ENCODE assay signal across 1 cellular context in the genomic region with DNA sequence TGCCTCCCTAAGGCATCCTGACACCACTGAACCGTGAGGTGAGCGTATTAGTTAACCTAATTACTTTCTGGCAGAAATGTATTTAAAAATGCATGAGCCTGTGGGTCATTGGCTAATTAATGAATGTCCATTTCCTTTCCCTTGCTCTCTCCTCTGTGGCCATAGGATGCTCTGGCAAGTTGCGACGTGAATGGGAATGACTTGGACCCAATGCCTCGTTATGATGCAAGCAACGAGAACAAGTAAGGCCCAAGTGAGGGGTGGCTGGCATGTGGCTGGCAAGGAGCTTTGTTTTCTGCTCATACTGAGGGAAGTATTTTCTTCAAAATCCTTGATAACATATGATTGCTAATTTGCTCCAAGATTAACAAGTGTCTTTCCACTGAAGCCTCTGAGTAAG.
TF ChIP-seq lines count a peak whose summit lies in the region.

No MANE protein-coding gene starts in this region.

TF ChIP-seq in WTC11, 78 proteins besides CTCF, POLR2A, EP300 and RAD21 (continued from another document):
- TF ChIP-seq, protein P1, sequence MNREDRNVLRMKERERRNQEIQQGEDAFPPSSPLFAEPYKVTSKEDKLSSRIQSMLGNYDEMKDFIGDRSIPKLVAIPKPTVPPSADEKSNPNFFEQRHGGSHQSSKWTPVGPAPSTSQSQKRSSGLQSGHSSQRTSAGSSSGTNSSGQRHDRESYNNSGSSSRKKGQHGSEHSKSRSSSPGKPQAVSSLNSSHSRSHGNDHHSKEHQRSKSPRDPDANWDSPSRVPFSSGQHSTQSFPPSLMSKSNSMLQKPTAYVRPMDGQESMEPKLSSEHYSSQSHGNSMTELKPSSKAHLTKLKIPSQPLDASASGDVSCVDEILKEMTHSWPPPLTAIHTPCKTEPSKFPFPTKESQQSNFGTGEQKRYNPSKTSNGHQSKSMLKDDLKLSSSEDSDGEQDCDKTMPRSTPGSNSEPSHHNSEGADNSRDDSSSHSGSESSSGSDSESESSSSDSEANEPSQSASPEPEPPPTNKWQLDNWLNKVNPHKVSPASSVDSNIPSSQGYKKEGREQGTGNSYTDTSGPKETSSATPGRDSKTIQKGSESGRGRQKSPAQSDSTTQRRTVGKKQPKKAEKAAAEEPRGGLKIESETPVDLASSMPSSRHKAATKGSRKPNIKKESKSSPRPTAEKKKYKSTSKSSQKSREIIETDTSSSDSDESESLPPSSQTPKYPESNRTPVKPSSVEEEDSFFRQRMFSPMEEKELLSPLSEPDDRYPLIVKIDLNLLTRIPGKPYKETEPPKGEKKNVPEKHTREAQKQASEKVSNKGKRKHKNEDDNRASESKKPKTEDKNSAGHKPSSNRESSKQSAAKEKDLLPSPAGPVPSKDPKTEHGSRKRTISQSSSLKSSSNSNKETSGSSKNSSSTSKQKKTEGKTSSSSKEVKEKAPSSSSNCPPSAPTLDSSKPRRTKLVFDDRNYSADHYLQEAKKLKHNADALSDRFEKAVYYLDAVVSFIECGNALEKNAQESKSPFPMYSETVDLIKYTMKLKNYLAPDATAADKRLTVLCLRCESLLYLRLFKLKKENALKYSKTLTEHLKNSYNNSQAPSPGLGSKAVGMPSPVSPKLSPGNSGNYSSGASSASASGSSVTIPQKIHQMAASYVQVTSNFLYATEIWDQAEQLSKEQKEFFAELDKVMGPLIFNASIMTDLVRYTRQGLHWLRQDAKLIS (CRISPR knock-in tag; IDR thresholded peaks at IDR 0.05; ENCODE audit: borderline replicate concordance) = no peak
- TF ChIP-seq FOXJ3 (CRISPR knock-in tag; IDR thresholded peaks at IDR 0.05; ENCODE audit: borderline replicate concordance) (no peak), JAZF1 (CRISPR knock-in tag; IDR thresholded peaks at IDR 0.05) (no peak), ZNF232 (CRISPR knock-in tag; IDR thresholded peaks at IDR 0.05) (no peak), JUN (CRISPR knock-in tag; IDR thresholded peaks at IDR 0.05) (no peak)
- TF ChIP-seq, protein P2, sequence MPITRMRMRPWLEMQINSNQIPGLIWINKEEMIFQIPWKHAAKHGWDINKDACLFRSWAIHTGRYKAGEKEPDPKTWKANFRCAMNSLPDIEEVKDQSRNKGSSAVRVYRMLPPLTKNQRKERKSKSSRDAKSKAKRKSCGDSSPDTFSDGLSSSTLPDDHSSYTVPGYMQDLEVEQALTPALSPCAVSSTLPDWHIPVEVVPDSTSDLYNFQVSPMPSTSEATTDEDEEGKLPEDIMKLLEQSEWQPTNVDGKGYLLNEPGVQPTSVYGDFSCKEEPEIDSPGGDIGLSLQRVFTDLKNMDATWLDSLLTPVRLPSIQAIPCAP (CRISPR knock-in tag; IDR thresholded peaks at IDR 0.05) = no peak
- TF ChIP-seq, protein P3, sequence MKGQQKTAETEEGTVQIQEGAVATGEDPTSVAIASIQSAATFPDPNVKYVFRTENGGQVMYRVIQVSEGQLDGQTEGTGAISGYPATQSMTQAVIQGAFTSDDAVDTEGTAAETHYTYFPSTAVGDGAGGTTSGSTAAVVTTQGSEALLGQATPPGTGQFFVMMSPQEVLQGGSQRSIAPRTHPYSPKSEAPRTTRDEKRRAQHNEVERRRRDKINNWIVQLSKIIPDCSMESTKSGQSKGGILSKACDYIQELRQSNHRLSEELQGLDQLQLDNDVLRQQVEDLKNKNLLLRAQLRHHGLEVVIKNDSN (CRISPR knock-in tag; IDR thresholded peaks at IDR 0.05) = no peak
